In genomic region chr21:33265664-33266049, GRCh38 we compare ENCODE assay signal across 8 cellular contexts. TPM values are rescaled to one million over a fixed set of nuclear protein-coding genes. Genes with fewer than 3 reads are reported as not detected.
A peak's percentile ranks its signal among the peaks of the same experiment; 100 is the strongest.
DNase-seq lines count a peak whose midpoint lies in the region; ATAC-seq, FAIRE-seq and TF ChIP-seq lines count a peak whose summit lies in the region.

No MANE protein-coding gene starts in this region.

- no peaks in the 10 kb centered on the region for H3K79me2 ChIP-seq in PC-9 (ENCODE audit: low read depth)

- intact Hi-C loops in PC-9 (cut with micrococcal nuclease; ENCODE audit: unreplicated experiment) = loop anchor here (5.0 kb wide), 1 partner anchor 62 kb away; no protein-coding TSS in a partner anchor

- H3K36me3 ChIP-seq in PC-9 (ENCODE audit: low read depth) (no peaks in the 10 kb centered on the region), stomach smooth muscle (ENCODE audit: control insufficient read depth in 2 of 2, insufficient read depth in 2 of 2, low read length in 2 of 2) (peaks cover 7 to 12% of the 10 kb centered on the region in 2 donors)

- FAIRE-seq in H54 (lab: Jason Lieb, UNC) = no peak

- no peak overlapping the region for H3K27ac ChIP-seq in PC-9
- H3K27ac ChIP-seq in caudate nucleus (ENCODE audit: low read depth, low read length) = peak overlapping the region; percentile 80
- H3K27ac ChIP-seq in stomach smooth muscle (ENCODE audit: low read length) = no peak overlapping the region

- H3K4me3 ChIP-seq in PC-9 = peak overlapping the region; percentile 71
- H3K4me3 ChIP-seq in stomach smooth muscle (ENCODE audit: low read length in 2 of 2) = peak overlapping the region; percentile 84 to 85

- no peaks in the 10 kb centered on the region for H4K20me1 ChIP-seq in PC-9 (ENCODE audit: insufficient read depth)

- peaks cover 60% of the 10 kb centered on the region for H3K36me3 Mint-ChIP-seq in activated CD4-positive, alpha-beta T cell treated with anti-CD3 and anti-CD28 coated beads, Interleukin-2, amount 10 ng/mL, durations not matched to agents 7 days and 5 days (ENCODE audit: low read depth)

- peak overlapping the region; percentile 91 for H2AFZ ChIP-seq in PC-9

- CTCF ChIA-PET in activated CD4-positive, alpha-beta T cell treated with anti-CD3 and anti-CD28 coated beads, Interleukin-2, amount 10 ng/mL, durations not matched to agents 7 days and 5 days (lab: Charles Lee) = interaction anchor here (0.5 to 1.2 kb wide), 5 partner anchors 12 to 326 kb away, joined by 3 read pairs; no protein-coding TSS in a partner anchor
- CTCF ChIA-PET in PC-9 (lab: Charles Lee) = interaction anchor here (0.6 kb wide), 1 partner anchor 585 kb away, joined by 3 read pairs; no protein-coding TSS in a partner anchor

- H3K9ac ChIP-seq in stomach smooth muscle (ENCODE audit: low read length in 2 of 2) = peak overlapping the region; percentile 46 to 62

- no peaks in the 10 kb centered on the region for H3K9me3 Mint-ChIP-seq in activated CD4-positive, alpha-beta T cell treated with anti-CD3 and anti-CD28 coated beads, Interleukin-2, amount 10 ng/mL, durations not matched to agents 7 days and 5 days

- no peaks in the 10 kb centered on the region for H3K9me2 ChIP-seq in PC-9 (ENCODE audit: insufficient read depth)

- H3K27me3 Mint-ChIP-seq in activated CD4-positive, alpha-beta T cell treated with anti-CD3 and anti-CD28 coated beads, Interleukin-2, amount 10 ng/mL, durations not matched to agents 7 days and 5 days = no peaks in the 10 kb centered on the region

- TF ChIP-seq CTCF in PC-9 (conservative IDR thresholded peaks at IDR 0.05) = no peak

- peak; percentile 33 for ATAC-seq in HG02884 (IDR thresholded peaks at IDR 0.05; ENCODE audit: unreplicated experiment)

- H3K4me3 Mint-ChIP-seq in activated CD4-positive, alpha-beta T cell treated with anti-CD3 and anti-CD28 coated beads, Interleukin-2, amount 10 ng/mL, durations not matched to agents 7 days and 5 days = peak overlapping the region; percentile 99

- H3F3A ChIP-seq in PC-9 (ENCODE audit: insufficient read depth, low read depth) = peaks cover 26% of the 10 kb centered on the region; the same call in 1 of the 2 replicates

- TF ChIP-seq POLR2A in H54 (IDR thresholded peaks at IDR 0.05; ENCODE audit: low read depth, low read length) = no peak

- no peaks in the 10 kb centered on the region for H3K9me3 ChIP-seq in PC-9 (ENCODE audit: insufficient read depth, low read depth)
- no peaks in the 10 kb centered on the region for H3K9me3 ChIP-seq in stomach smooth muscle (ENCODE audit: control insufficient read depth in 2 of 2, low read length in 2 of 2)

- H3K4me1 Mint-ChIP-seq in activated CD4-positive, alpha-beta T cell treated with anti-CD3 and anti-CD28 coated beads, Interleukin-2, amount 10 ng/mL, durations not matched to agents 7 days and 5 days = peaks cover 64% of the 10 kb centered on the region

- no peak for DNase-seq in activated CD4-positive, alpha-beta T cell treated with anti-CD3 and anti-CD28 coated beads, Interleukin-2, amount 10 ng/mL, durations not matched to agents 7 days and 5 days
- DNase-seq in activated CD4-positive, alpha-beta T cell treated with anti-CD3 and anti-CD28 coated beads, Interleukin-2, amount 50 U/mL, for 4 hours = no peak
- DNase-seq in PC-9 (peak in 1 of 2 experiments; percentile 57), caudate nucleus (lab: John Stamatoyannopoulos, UW) (peak in 9 of 61 donors; percentile 6 to 27 (median 13)), kidney glomerular epithelial cell (lab: John Stamatoyannopoulos, UW) (peak; percentile 43), H54 (ENCODE audit: insufficient read length, low spot score) (no peak)

- H3K4me1 ChIP-seq in PC-9 (replicated peaks; ENCODE audit: insufficient read depth) (peaks cover 23% of the 10 kb centered on the region), stomach smooth muscle (ENCODE audit: control insufficient read depth, insufficient read depth, low read length) (peaks cover 18% of the 10 kb centered on the region)

- peak overlapping the region; percentile 76 for H3K27ac Mint-ChIP-seq in activated CD4-positive, alpha-beta T cell treated with anti-CD3 and anti-CD28 coated beads, Interleukin-2, amount 10 ng/mL, durations not matched to agents 7 days and 5 days

- H3K4me2 ChIP-seq in PC-9 = peak overlapping the region; percentile 83

- BruUV-seq in PC-9 (replicated peaks; lab: Mats Ljungman, UMichigan) = no TSS peak

- POLR2A ChIA-PET in activated CD4-positive, alpha-beta T cell treated with anti-CD3 and anti-CD28 coated beads, Interleukin-2, amount 10 ng/mL, durations not matched to agents 7 days and 5 days (lab: Charles Lee) = no interaction called here
- POLR2A ChIA-PET in PC-9 (lab: Charles Lee; ENCODE audit: unreplicated experiment) = no interaction called here

- no peaks in the 10 kb centered on the region for H3K27me3 ChIP-seq in PC-9 (ENCODE audit: insufficient read depth, low read depth)
- H3K27me3 ChIP-seq in stomach smooth muscle (ENCODE audit: control insufficient read depth in 1 of 2, insufficient read depth in 2 of 2, low read length in 2 of 2) = no peaks in the 10 kb centered on the region

RNA-seq across cellular contexts. Expression of gene IL10RB, which starts 0.5 kb away (rescaled TPM):
- total RNA-seq in activated CD4-positive, alpha-beta T cell treated with anti-CD3 and anti-CD28 coated beads, Interleukin-2, amount 10 ng/mL, durations not matched to agents 7 days and 5 days = 10 to 100 TPM; 41.0 to 42.9 TPM
- total RNA-seq in PC-9 (2021) = 18.3 and 23.1 TPM in 2 replicates

RNA-seq across cellular contexts. Expression of gene IFNAR2, which starts 35.9 kb away (rescaled TPM):
- total RNA-seq in activated CD4-positive, alpha-beta T cell treated with anti-CD3 and anti-CD28 coated beads, Interleukin-2, amount 10 ng/mL, durations not matched to agents 7 days and 5 days = 10 to 100 TPM; 55.5 to 64.4 TPM
- 8.5 and 10.3 TPM in 2 replicates for total RNA-seq in PC-9 (2021)

RNA-seq across cellular contexts. Expression of gene IFNAR1, which starts 59.1 kb away (rescaled TPM):
- 10 to 100 TPM; 37.6 to 40.9 TPM for total RNA-seq in activated CD4-positive, alpha-beta T cell treated with anti-CD3 and anti-CD28 coated beads, Interleukin-2, amount 10 ng/mL, durations not matched to agents 7 days and 5 days
- total RNA-seq in PC-9 (2021) = 24.2 and 25.5 TPM in 2 replicates
